ENCODE assay signal across 24 cellular contexts in the genomic region with DNA sequence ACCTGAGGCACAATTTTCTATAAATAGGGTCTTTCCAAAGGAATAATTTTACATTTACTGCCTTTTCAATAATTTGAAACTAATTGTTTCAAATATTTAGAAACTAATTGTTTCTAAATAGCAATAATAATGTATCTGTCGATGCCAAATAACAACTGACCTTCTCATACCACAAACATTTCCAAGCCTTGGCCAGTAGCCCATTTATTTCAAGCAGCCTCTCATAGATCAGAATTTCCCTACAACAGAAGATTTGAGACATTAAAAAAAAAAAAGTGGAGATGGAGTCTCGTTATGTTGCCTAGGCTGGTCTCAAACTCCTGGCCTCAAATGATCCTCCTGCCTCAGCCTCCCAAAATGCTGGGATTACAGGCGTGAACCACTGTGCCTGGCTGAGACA. TPM values are rescaled to one million over a fixed set of nuclear protein-coding genes. Genes with fewer than 3 reads are reported as not detected.
DNase-seq lines count a peak whose midpoint lies in the region; ATAC-seq and TF ChIP-seq lines count a peak whose summit lies in the region.
"Had no signal": no experiment of that assay in that cellular context is flagged by ENCODE, and none has a peak within 500 bp of the region (broad histone marks: within the 10 kb centered on the region; RNA-seq: fewer than 3 reads in every experiment).

No MANE protein-coding gene starts in this region.

- intact Hi-C loops in CD4-positive, alpha-beta T cell (cut with DNase I, micrococcal nuclease) = loop anchor here (5.0 kb wide), 5 partner anchors 53 to 177 kb away; no protein-coding TSS in a partner anchor

- no peak for ATAC-seq in CD4-positive, alpha-beta T cell (ENCODE audit: poor library complexity)
- ATAC-seq in T-cell (replicated peaks in 1 of 4) (no peak), GM21786 (IDR thresholded peaks at IDR 0.05; ENCODE audit: unreplicated experiment) (no peak)
- ATAC-seq: heart right ventricle, left lobe of liver, Right ventricle myocardium inferior had no signal

- H3K27me3 ChIP-seq in CD4-positive, alpha-beta T cell (ENCODE audit: control insufficient read depth, insufficient read depth, low read length) = no peaks in the 10 kb centered on the region

- H3K27ac ChIP-seq in CD4-positive, alpha-beta T cell (ENCODE audit: low read depth, low read length) = no peak overlapping the region
- H3K27ac ChIP-seq: skin epidermis, suprapubic skin had no signal

- no peak for DNase-seq in T-helper 2 cell treated with Interferon-gamma antibody and Interleukin-4, amounts not matched to agents 5 μg/mL and 100 μg/mL, for 36 hours (ENCODE audit: low spot score)
- no peak for DNase-seq in T-helper 2 cell
- no peak for DNase-seq in CD4-positive, alpha-beta T cell
- DNase-seq in T-cell = no peak
- DNase-seq in astrocyte of the cerebellum (ENCODE audit: low read depth) = peak; percentile 13
- DNase-seq in DMS53 (lab: John Stamatoyannopoulos, UW) = no peak
- no peak for DNase-seq in SKM-1 (lab: John Stamatoyannopoulos, UW; ENCODE audit: unreplicated experiment)
- DNase-seq: 8988T; activated naive CD4-positive, alpha-beta T cell treated with Interleukin-2 at 50 U/mL for 16 hours; effector CD4-positive, alpha-beta T cell; foreskin fibroblast; heart right ventricle; immature natural killer cell; naive B cell; NCI-H1105 treated with DMSO at 0.1 percent for 48 hours; NCI-H2081; NCI-H82; OCI-M1 had no signal

- POLR2A ChIA-PET in CD4-positive, alpha-beta T cell (lab: Charles Lee) = interaction anchor here (1.5 kb wide), 1 partner anchor 48 kb away, joined by 5 read pairs; no protein-coding TSS in a partner anchor
- POLR2A ChIA-PET in T-cell (lab: Charles Lee) = interaction anchor here in 1 of 2 donors (0.7 kb wide), 1 partner anchor 18 kb away, joined by 3 read pairs; no protein-coding TSS in a partner anchor

- in situ Hi-C loops in astrocyte of the cerebellum (cut with HindIII; ENCODE audit: low sequenced_read_pairs) = no loop called here

- H3K9me3 Mint-ChIP-seq in T-helper 2 cell treated with Interferon-gamma antibody and Interleukin-4, amounts not matched to agents 5 μg/mL and 100 μg/mL, for 36 hours = no peaks in the 10 kb centered on the region
- no peaks in the 10 kb centered on the region for H3K9me3 Mint-ChIP-seq in CD4-positive, alpha-beta T cell
- H3K9me3 Mint-ChIP-seq in T-cell = no peaks in the 10 kb centered on the region
- H3K9me3 Mint-ChIP-seq: immature natural killer cell, naive B cell had no signal

- peak overlapping the region; percentile 96 for H3K27ac Mint-ChIP-seq in T-helper 2 cell treated with Interferon-gamma antibody and Interleukin-4, amounts not matched to agents 5 μg/mL and 100 μg/mL, for 36 hours
- peak overlapping the region; percentile 60 for H3K27ac Mint-ChIP-seq in CD4-positive, alpha-beta T cell
- H3K27ac Mint-ChIP-seq in T-cell = peak overlapping the region; percentile 87 to 93
- H3K27ac Mint-ChIP-seq: naive B cell had no signal

- no peak for TF ChIP-seq CTCF in CD4-positive, alpha-beta T cell (IDR thresholded peaks at IDR 0.05)
- TF ChIP-seq CTCF in astrocyte of the cerebellum (IDR thresholded peaks at IDR 0.05; ENCODE audit: low read depth, low read length, missing control alignments) = no peak

- H3K4me3 Mint-ChIP-seq in T-helper 2 cell treated with Interferon-gamma antibody and Interleukin-4, amounts not matched to agents 5 μg/mL and 100 μg/mL, for 36 hours = peak overlapping the region; percentile 79
- H3K4me3 Mint-ChIP-seq in CD4-positive, alpha-beta T cell = peak overlapping the region; percentile 35
- H3K4me3 Mint-ChIP-seq in T-cell = no peak overlapping the region
- H3K4me3 Mint-ChIP-seq: immature natural killer cell had no signal

- CTCF ChIA-PET in CD4-positive, alpha-beta T cell (lab: Charles Lee) = no interaction called here
- CTCF ChIA-PET in T-cell (lab: Charles Lee) = interaction anchor here in 1 of 2 donors (0.6 to 0.7 kb wide), 3 partner anchors 14 to 112 kb away, joined by 3 read pairs; no protein-coding TSS in a partner anchor

- H3K9me3 ChIP-seq in CD4-positive, alpha-beta T cell (ENCODE audit: control insufficient read depth, low read length) = no peaks in the 10 kb centered on the region
- H3K9me3 ChIP-seq: heart right ventricle, suprapubic skin had no signal

- peaks cover 26% of the 10 kb centered on the region for H3K36me3 Mint-ChIP-seq in T-helper 2 cell treated with Interferon-gamma antibody and Interleukin-4, amounts not matched to agents 5 μg/mL and 100 μg/mL, for 36 hours (ENCODE audit: low read depth)
- peaks cover 16% of the 10 kb centered on the region for H3K36me3 Mint-ChIP-seq in CD4-positive, alpha-beta T cell (ENCODE audit: low read depth)
- no peaks in the 10 kb centered on the region for H3K36me3 Mint-ChIP-seq in T-cell
- H3K36me3 Mint-ChIP-seq: immature natural killer cell, naive B cell had no signal

- H3K27me3 Mint-ChIP-seq in T-helper 2 cell treated with Interferon-gamma antibody and Interleukin-4, amounts not matched to agents 5 μg/mL and 100 μg/mL, for 36 hours (ENCODE audit: low read depth) = no peaks in the 10 kb centered on the region
- H3K27me3 Mint-ChIP-seq in CD4-positive, alpha-beta T cell = no peaks in the 10 kb centered on the region
- H3K27me3 Mint-ChIP-seq in T-cell = no peaks in the 10 kb centered on the region

- no peak overlapping the region for H3K4me3 ChIP-seq in astrocyte of the cerebellum (ENCODE audit: low read depth, low read length)
- H3K4me3 ChIP-seq: heart right ventricle, skin epidermis, suprapubic skin had no signal

- H3K4me1 Mint-ChIP-seq in T-helper 2 cell treated with Interferon-gamma antibody and Interleukin-4, amounts not matched to agents 5 μg/mL and 100 μg/mL, for 36 hours (ENCODE audit: low read depth) = peaks cover 32% of the 10 kb centered on the region
- H3K4me1 Mint-ChIP-seq in CD4-positive, alpha-beta T cell (ENCODE audit: low read depth) = peaks cover 57% of the 10 kb centered on the region
- peaks cover 34 to 41% (median 36%) of the 10 kb centered on the region in 3 donors for H3K4me1 Mint-ChIP-seq in T-cell

RNA-seq across cellular contexts. Expression of a gene that starts 2.1 kb away (rescaled TPM):
- total RNA-seq in CD4-positive, alpha-beta T cell = 10 to 100 TPM; 13.0 to 15.3 TPM
- total RNA-seq in T-cell = 10 to 100 TPM; 13.8 to 25.7 (median 20.1) TPM
- total RNA-seq: chondrocyte had no signal

Comparison
In these comparisons a context has a peak if more than half of its experiments do, and no peak if none do; other contexts are left out.
1. H3K4me3 Mint-ChIP-seq: peak in T-helper 2 cell treated with Interferon-gamma antibody and Interleukin-4, amounts not matched to agents 5 μg/mL and 100 μg/mL, for 36 hours (single experiment) and CD4-positive, alpha-beta T cell (single experiment); none in T-cell (0 of 3).
2. Peak in every context shown above with its lines, with median percentiles within 50 percentile points of each other: H3K27ac Mint-ChIP-seq.